Comparison of ENCODE assay signal across 8 cellular contexts in genomic region chr20:44965651-44966029, GRCh38. TPM values are rescaled to one million over a fixed set of nuclear protein-coding genes. Genes with fewer than 3 reads are reported as not detected.
A peak's percentile ranks its signal among the peaks of the same experiment; 100 is the strongest.
DNase-seq lines count a peak whose midpoint lies in the region; ATAC-seq and TF ChIP-seq lines count a peak whose summit lies in the region.

No MANE protein-coding gene starts in this region.

- H3K27me3 Mint-ChIP-seq in dendritic cell treated with granulocyte-macrophage colony-stimulating factor and Interleukin-4, amounts not matched to agents 40 ng/mL and 50 ng/mL, for 4 days: no peaks in the 10 kb centered on the region
- no peaks in the 10 kb centered on the region for H3K27me3 Mint-ChIP-seq in natural killer cell (ENCODE audit: low read depth in 2 of 2)

- H3K9me3 ChIP-seq in AG04450 (ENCODE audit: control insufficient read depth, insufficient read depth, low read length): no peaks in the 10 kb centered on the region

- no peaks in the 10 kb centered on the region for H3K9me3 Mint-ChIP-seq in dendritic cell treated with granulocyte-macrophage colony-stimulating factor and Interleukin-4, amounts not matched to agents 40 ng/mL and 50 ng/mL, for 4 days
- H3K9me3 Mint-ChIP-seq in natural killer cell: no peaks in the 10 kb centered on the region

- H3K4me1 Mint-ChIP-seq in dendritic cell treated with granulocyte-macrophage colony-stimulating factor and Interleukin-4, amounts not matched to agents 40 ng/mL and 50 ng/mL, for 4 days (ENCODE audit: low read depth): peaks cover 49% of the 10 kb centered on the region
- H3K4me1 Mint-ChIP-seq in natural killer cell: peaks cover 54 to 60% of the 10 kb centered on the region in 2 donors

- H3K27ac ChIP-seq in AG04450 (ENCODE audit: low read depth, low read length): no peak overlapping the region

- no peak for ATAC-seq in natural killer cell

- TF ChIP-seq CTCF in AG04450 (IDR thresholded peaks at IDR 0.05; ENCODE audit: low read depth, low read length) (no peak), LNCaP clone FGC (IDR thresholded peaks at IDR 0.05; ENCODE audit: control insufficient read depth, extremely low read depth, insufficient read depth) (no peak), natural killer cell (IDR thresholded peaks at IDR 0.05) (no peak)

- DNase-seq in AG04450 (ENCODE audit: low read depth, low spot score) (no peak), LNCaP clone FGC (ENCODE audit: low read depth) (no peak), natural killer cell (no peak), NCI-H748 treated with DMSO at 0.1 percent for 48 hours (lab: John Stamatoyannopoulos, UW) (no peak), DMS79 (lab: John Stamatoyannopoulos, UW) (no peak), OCI-M1 (lab: John Stamatoyannopoulos, UW) (no peak), erythroblast (lab: John Stamatoyannopoulos, UW) (no peak)

- H3K36me3 Mint-ChIP-seq in dendritic cell treated with granulocyte-macrophage colony-stimulating factor and Interleukin-4, amounts not matched to agents 40 ng/mL and 50 ng/mL, for 4 days (ENCODE audit: low read depth): peaks cover 25% of the 10 kb centered on the region
- no peaks in the 10 kb centered on the region for H3K36me3 Mint-ChIP-seq in natural killer cell

- peak overlapping the region; percentile 96 for H3K4me3 Mint-ChIP-seq in dendritic cell treated with granulocyte-macrophage colony-stimulating factor and Interleukin-4, amounts not matched to agents 40 ng/mL and 50 ng/mL, for 4 days
- peak overlapping the region; percentile 97 for H3K4me3 Mint-ChIP-seq in natural killer cell

- no peaks in the 10 kb centered on the region for H3K27me3 ChIP-seq in AG04450 (ENCODE audit: control insufficient read depth, insufficient read depth, low read length)

- peak overlapping the region; percentile 91 for H3K27ac Mint-ChIP-seq in dendritic cell treated with granulocyte-macrophage colony-stimulating factor and Interleukin-4, amounts not matched to agents 40 ng/mL and 50 ng/mL, for 4 days
- H3K27ac Mint-ChIP-seq in natural killer cell: peak overlapping the region; percentile 98 to 99

- CTCF ChIA-PET in AG04450 (lab: Charles Lee): interaction anchor here (0.7 to 3.3 kb wide), 7 partner anchors 13 to 328 kb away, joined by 3 to 11 read pairs (median 4); no protein-coding TSS in a partner anchor

- TF ChIP-seq POLR2A in erythroblast (IDR thresholded peaks at IDR 0.05; ENCODE audit: low read length): no peak

- intact Hi-C loops in dendritic cell treated with granulocyte-macrophage colony-stimulating factor and Interleukin-4, amounts not matched to agents 40 ng/mL and 50 ng/mL, for 4 days (cut with micrococcal nuclease): loop anchor here (5.0 kb wide), 1 partner anchor 78 kb away; the partner anchor contains the start of gene YWHAB
- intact Hi-C loops in natural killer cell (cut with micrococcal nuclease): loop anchor here (2.0 to 5.0 kb wide), 4 partner anchors 15 to 443 kb away; partner anchors contain the start of gene SERINC3

- POLR2A ChIA-PET in AG04450 (lab: Yijun Ruan, JAX): no interaction called here

- peak overlapping the region; percentile 95 for H3K4me3 ChIP-seq in AG04450 (ENCODE audit: low read depth, low read length)
- H3K4me3 ChIP-seq in LNCaP clone FGC (ENCODE audit: low read depth, low read length): peak overlapping the region; percentile 97

RNA-seq across cellular contexts. Expression of gene STK4, which starts 0.7 kb away (rescaled TPM):
- polyA plus RNA-seq in AG04450 (2011; rRNA removed): 18.9 and 25.1 TPM in 2 replicates
- polyA minus RNA-seq in AG04450 (2011; rRNA and poly(A)+ RNA removed): 30.2 and 30.5 TPM in 2 replicates
- total RNA-seq in natural killer cell: 100 to 1,000 TPM; 351 to 394 (median 366) TPM

RNA-seq across cellular contexts. Expression of gene TOMM34, which starts 5.4 kb away (rescaled TPM):
- polyA plus RNA-seq in AG04450 (2011; rRNA removed): 31.8 and 38.7 TPM in 2 replicates
- polyA minus RNA-seq in AG04450 (2011; rRNA and poly(A)+ RNA removed): 15.5 and 16.0 TPM in 2 replicates
- 1 to 10 TPM; 8.5 to 9.2 (median 8.8) TPM for total RNA-seq in natural killer cell

RNA-seq across cellular contexts. Expression of gene PABPC1L, which starts 55.8 kb away (rescaled TPM):
- 20.7 and 25.9 TPM in 2 replicates for polyA plus RNA-seq in AG04450 (2011; rRNA removed)
- polyA minus RNA-seq in AG04450 (2011; rRNA and poly(A)+ RNA removed): 13.9 and 14.2 TPM in 2 replicates
- 10 to 100 TPM; 31.7 to 64.9 (median 48.1) TPM for total RNA-seq in natural killer cell
